1 cellular context compared by ENCODE assay signal in the genomic region with DNA sequence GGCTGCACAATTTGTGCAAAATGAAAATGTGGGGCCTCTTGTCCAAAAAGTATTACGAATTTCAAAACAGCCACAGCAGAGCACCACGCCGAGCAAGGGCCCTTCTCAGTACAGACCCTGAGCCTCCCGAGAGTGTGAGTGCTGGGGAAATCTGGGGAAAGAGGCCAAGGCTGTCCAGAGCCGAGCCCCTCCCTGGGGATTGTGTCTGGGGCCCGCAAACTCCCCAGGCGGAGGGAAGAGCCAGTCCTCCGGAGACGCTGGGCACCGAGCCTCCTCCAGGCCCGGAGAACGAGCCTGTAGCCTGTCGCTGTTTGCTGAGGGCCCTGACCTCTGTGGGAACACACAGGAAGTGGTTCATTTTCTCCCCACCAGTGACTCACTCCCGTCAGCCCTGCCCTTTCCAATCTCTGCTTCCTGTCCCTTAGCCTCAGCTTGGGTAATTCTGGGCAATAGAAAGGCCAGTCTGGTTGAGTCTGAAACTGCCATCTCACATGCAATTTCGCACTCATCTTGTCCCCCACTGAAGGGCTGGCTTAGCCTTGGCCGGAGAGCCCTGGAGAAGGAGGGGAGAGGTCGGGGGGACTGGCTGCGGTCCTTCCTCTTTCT.
TF ChIP-seq lines count a peak whose summit lies in the region.

No MANE protein-coding gene starts in this region.

TF ChIP-seq in GM12878, 131 proteins besides CTCF, POLR2A, EP300 and RAD21 (continued from another document and continues in another):
- TF ChIP-seq, protein P1, sequence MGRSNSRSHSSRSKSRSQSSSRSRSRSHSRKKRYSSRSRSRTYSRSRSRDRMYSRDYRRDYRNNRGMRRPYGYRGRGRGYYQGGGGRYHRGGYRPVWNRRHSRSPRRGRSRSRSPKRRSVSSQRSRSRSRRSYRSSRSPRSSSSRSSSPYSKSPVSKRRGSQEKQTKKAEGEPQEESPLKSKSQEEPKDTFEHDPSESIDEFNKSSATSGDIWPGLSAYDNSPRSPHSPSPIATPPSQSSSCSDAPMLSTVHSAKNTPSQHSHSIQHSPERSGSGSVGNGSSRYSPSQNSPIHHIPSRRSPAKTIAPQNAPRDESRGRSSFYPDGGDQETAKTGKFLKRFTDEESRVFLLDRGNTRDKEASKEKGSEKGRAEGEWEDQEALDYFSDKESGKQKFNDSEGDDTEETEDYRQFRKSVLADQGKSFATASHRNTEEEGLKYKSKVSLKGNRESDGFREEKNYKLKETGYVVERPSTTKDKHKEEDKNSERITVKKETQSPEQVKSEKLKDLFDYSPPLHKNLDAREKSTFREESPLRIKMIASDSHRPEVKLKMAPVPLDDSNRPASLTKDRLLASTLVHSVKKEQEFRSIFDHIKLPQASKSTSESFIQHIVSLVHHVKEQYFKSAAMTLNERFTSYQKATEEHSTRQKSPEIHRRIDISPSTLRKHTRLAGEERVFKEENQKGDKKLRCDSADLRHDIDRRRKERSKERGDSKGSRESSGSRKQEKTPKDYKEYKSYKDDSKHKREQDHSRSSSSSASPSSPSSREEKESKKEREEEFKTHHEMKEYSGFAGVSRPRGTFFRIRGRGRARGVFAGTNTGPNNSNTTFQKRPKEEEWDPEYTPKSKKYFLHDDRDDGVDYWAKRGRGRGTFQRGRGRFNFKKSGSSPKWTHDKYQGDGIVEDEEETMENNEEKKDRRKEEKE (IDR thresholded peaks at IDR 0.05): no peak
- TF ChIP-seq RCOR1 (conservative IDR thresholded peaks at IDR 0.05; ENCODE audit: low read depth, low read length) (0 out of 2 replicates have a peak, but pooled peaks have one; percentile 78), GABPA (IDR thresholded peaks at IDR 0.05; ENCODE audit: low read depth) (peak; percentile 85), CBX5 (IDR thresholded peaks at IDR 0.05; ENCODE audit: low read depth) (0 out of 2 replicates have a peak, but pooled peaks have one; percentile 54), STAT1 (conservative IDR thresholded peaks at IDR 0.05) (no peak), RUNX3 (IDR thresholded peaks at IDR 0.05; ENCODE audit: low read length) (peak; percentile 92), TBL1XR1 (IDR thresholded peaks at IDR 0.05; ENCODE audit: low read depth, low read length) (peak; percentile 81; the same call in 1 of the 2 replicates), HCFC1 (IDR thresholded peaks at IDR 0.05; ENCODE audit: low read length) (peak; percentile 57), CHD4 (IDR thresholded peaks at IDR 0.05) (no peak), KDM1A (IDR thresholded peaks at IDR 0.05; ENCODE audit: borderline replicate concordance) (no peak), PML (IDR thresholded peaks at IDR 0.05; ENCODE audit: low read length) (0 out of 2 replicates have a peak, but pooled peaks have one; percentile 38), POLR2AphosphoS5 (IDR thresholded peaks at IDR 0.05; ENCODE audit: low read length) (peak; percentile 77; the same call in 1 of the 2 replicates), NFYA (IDR thresholded peaks at IDR 0.05; ENCODE audit: borderline replicate concordance, low read depth, low read length) (no peak), EED (IDR thresholded peaks at IDR 0.05; ENCODE audit: low read depth) (peak; percentile 96), BACH1 (IDR thresholded peaks at IDR 0.05; ENCODE audit: borderline replicate concordance) (no peak), KLF5 (IDR thresholded peaks at IDR 0.05; ENCODE audit: partially characterized antibody) (no peak), ZSCAN29 (IDR thresholded peaks at IDR 0.05) (no peak), ETV6 (conservative IDR thresholded peaks at IDR 0.05 in 1 of 2, IDR thresholded peaks at IDR 0.05 in 1 of 2; ENCODE audit: borderline replicate concordance in 1 of 2, low read depth in 1 of 2) (peak in 1 of 2 experiments; percentile 75; a peak in 2 of 4 replicates), SMAD1 (IDR thresholded peaks at IDR 0.05; ENCODE audit: low read depth, partially characterized antibody) (no peak), BRCA1 (IDR thresholded peaks at IDR 0.05; ENCODE audit: low read depth, low read length) (no peak), MEF2A (IDR thresholded peaks at IDR 0.05; ENCODE audit: insufficient read depth, low read depth, low read length) (0 out of 2 replicates have a peak, but pooled peaks have one; percentile 18), ZZZ3 (IDR thresholded peaks at IDR 0.05; ENCODE audit: control insufficient read depth, insufficient read length, low read depth) (no peak), SIX5 (IDR thresholded peaks at IDR 0.05; ENCODE audit: low read depth, low read length, severe bottlenecking) (no peak), CHD2 (IDR thresholded peaks at IDR 0.05; ENCODE audit: borderline replicate concordance, low read depth, low read length) (peak; percentile 74; the same call in 1 of the 2 replicates), IKZF2 (IDR thresholded peaks at IDR 0.05) (peak; percentile 87 to 90), POU2F2 (IDR thresholded peaks at IDR 0.05; ENCODE audit: borderline replicate concordance, low read depth, low read length) (peak; percentile 87), CREB1 (IDR thresholded peaks at IDR 0.05; ENCODE audit: low read depth) (no peak), ATF7 (IDR thresholded peaks at IDR 0.05; ENCODE audit: low read depth) (peak; percentile 77), GATAD2B (conservative IDR thresholded peaks at IDR 0.05; ENCODE audit: low read depth) (peak; percentile 10; the same call in 1 of the 2 replicates), DPF2 (IDR thresholded peaks at IDR 0.05) (0 out of 2 replicates have a peak, but pooled peaks have one; percentile 57), SRF (IDR thresholded peaks at IDR 0.05; ENCODE audit: low read depth in 2 of 2, low read length in 2 of 2) (no peak), ZNF24 (IDR thresholded peaks at IDR 0.05) (no peak; the same call in 1 of the 2 replicates), CREM (IDR thresholded peaks at IDR 0.05; ENCODE audit: low read depth) (peak; percentile 69; the same call in 1 of the 2 replicates), BCL11A (IDR thresholded peaks at IDR 0.05; ENCODE audit: low read depth, low read length) (peak; percentile 66; the same call in 1 of the 2 replicates), RB1 (IDR thresholded peaks at IDR 0.05; ENCODE audit: borderline replicate concordance) (no peak)
- TF ChIP-seq, protein P2, sequence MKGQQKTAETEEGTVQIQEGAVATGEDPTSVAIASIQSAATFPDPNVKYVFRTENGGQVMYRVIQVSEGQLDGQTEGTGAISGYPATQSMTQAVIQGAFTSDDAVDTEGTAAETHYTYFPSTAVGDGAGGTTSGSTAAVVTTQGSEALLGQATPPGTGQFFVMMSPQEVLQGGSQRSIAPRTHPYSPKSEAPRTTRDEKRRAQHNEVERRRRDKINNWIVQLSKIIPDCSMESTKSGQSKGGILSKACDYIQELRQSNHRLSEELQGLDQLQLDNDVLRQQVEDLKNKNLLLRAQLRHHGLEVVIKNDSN (IDR thresholded peaks at IDR 0.05; ENCODE audit: borderline replicate concordance, extremely low read length, insufficient read depth, low read depth, low read length): no peak
- TF ChIP-seq, protein P3, sequence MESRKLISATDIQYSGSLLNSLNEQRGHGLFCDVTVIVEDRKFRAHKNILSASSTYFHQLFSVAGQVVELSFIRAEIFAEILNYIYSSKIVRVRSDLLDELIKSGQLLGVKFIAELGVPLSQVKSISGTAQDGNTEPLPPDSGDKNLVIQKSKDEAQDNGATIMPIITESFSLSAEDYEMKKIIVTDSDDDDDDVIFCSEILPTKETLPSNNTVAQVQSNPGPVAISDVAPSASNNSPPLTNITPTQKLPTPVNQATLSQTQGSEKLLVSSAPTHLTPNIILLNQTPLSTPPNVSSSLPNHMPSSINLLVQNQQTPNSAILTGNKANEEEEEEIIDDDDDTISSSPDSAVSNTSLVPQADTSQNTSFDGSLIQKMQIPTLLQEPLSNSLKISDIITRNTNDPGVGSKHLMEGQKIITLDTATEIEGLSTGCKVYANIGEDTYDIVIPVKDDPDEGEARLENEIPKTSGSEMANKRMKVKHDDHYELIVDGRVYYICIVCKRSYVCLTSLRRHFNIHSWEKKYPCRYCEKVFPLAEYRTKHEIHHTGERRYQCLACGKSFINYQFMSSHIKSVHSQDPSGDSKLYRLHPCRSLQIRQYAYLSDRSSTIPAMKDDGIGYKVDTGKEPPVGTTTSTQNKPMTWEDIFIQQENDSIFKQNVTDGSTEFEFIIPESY (IDR thresholded peaks at IDR 0.05): no peak
- TF ChIP-seq, protein P4, sequence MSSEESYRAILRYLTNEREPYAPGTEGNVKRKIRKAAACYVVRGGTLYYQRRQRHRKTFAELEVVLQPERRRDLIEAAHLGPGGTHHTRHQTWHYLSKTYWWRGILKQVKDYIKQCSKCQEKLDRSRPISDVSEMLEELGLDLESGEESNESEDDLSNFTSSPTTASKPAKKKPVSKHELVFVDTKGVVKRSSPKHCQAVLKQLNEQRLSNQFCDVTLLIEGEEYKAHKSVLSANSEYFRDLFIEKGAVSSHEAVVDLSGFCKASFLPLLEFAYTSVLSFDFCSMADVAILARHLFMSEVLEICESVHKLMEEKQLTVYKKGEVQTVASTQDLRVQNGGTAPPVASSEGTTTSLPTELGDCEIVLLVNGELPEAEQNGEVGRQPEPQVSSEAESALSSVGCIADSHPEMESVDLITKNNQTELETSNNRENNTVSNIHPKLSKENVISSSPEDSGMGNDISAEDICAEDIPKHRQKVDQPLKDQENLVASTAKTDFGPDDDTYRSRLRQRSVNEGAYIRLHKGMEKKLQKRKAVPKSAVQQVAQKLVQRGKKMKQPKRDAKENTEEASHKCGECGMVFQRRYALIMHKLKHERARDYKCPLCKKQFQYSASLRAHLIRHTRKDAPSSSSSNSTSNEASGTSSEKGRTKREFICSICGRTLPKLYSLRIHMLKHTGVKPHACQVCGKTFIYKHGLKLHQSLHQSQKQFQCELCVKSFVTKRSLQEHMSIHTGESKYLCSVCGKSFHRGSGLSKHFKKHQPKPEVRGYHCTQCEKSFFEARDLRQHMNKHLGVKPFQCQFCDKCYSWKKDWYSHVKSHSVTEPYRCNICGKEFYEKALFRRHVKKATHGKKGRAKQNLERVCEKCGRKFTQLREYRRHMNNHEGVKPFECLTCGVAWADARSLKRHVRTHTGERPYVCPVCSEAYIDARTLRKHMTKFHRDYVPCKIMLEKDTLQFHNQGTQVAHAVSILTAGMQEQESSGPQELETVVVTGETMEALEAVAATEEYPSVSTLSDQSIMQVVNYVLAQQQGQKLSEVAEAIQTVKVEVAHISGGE (CRISPR knock-in tag; IDR thresholded peaks at IDR 0.05): no peak
- TF ChIP-seq, protein P5, sequence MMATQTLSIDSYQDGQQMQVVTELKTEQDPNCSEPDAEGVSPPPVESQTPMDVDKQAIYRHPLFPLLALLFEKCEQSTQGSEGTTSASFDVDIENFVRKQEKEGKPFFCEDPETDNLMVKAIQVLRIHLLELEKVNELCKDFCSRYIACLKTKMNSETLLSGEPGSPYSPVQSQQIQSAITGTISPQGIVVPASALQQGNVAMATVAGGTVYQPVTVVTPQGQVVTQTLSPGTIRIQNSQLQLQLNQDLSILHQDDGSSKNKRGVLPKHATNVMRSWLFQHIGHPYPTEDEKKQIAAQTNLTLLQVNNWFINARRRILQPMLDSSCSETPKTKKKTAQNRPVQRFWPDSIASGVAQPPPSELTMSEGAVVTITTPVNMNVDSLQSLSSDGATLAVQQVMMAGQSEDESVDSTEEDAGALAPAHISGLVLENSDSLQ (IDR thresholded peaks at IDR 0.05): peak; percentile 42; the same call in 1 of the 2 replicates
- TF ChIP-seq, protein P6, sequence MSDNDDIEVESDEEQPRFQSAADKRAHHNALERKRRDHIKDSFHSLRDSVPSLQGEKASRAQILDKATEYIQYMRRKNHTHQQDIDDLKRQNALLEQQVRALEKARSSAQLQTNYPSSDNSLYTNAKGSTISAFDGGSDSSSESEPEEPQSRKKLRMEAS (IDR thresholded peaks at IDR 0.05; ENCODE audit: low read depth, low read length): 0 out of 2 replicates have a peak, but pooled peaks have one; percentile 30
- TF ChIP-seq, protein P7, sequence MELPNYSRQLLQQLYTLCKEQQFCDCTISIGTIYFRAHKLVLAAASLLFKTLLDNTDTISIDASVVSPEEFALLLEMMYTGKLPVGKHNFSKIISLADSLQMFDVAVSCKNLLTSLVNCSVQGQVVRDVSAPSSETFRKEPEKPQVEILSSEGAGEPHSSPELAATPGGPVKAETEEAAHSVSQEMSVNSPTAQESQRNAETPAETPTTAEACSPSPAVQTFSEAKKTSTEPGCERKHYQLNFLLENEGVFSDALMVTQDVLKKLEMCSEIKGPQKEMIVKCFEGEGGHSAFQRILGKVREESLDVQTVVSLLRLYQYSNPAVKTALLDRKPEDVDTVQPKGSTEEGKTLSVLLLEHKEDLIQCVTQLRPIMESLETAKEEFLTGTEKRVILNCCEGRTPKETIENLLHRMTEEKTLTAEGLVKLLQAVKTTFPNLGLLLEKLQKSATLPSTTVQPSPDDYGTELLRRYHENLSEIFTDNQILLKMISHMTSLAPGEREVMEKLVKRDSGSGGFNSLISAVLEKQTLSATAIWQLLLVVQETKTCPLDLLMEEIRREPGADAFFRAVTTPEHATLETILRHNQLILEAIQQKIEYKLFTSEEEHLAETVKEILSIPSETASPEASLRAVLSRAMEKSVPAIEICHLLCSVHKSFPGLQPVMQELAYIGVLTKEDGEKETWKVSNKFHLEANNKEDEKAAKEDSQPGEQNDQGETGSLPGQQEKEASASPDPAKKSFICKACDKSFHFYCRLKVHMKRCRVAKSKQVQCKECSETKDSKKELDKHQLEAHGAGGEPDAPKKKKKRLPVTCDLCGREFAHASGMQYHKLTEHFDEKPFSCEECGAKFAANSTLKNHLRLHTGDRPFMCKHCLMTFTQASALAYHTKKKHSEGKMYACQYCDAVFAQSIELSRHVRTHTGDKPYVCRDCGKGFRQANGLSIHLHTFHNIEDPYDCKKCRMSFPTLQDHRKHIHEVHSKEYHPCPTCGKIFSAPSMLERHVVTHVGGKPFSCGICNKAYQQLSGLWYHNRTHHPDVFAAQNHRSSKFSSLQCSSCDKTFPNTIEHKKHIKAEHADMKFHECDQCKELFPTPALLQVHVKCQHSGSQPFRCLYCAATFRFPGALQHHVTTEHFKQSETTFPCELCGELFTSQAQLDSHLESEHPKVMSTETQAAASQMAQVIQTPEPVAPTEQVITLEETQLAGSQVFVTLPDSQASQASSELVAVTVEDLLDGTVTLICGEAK (IDR thresholded peaks at IDR 0.05; ENCODE audit: borderline replicate concordance): peak; percentile 84
- TF ChIP-seq, protein P8, sequence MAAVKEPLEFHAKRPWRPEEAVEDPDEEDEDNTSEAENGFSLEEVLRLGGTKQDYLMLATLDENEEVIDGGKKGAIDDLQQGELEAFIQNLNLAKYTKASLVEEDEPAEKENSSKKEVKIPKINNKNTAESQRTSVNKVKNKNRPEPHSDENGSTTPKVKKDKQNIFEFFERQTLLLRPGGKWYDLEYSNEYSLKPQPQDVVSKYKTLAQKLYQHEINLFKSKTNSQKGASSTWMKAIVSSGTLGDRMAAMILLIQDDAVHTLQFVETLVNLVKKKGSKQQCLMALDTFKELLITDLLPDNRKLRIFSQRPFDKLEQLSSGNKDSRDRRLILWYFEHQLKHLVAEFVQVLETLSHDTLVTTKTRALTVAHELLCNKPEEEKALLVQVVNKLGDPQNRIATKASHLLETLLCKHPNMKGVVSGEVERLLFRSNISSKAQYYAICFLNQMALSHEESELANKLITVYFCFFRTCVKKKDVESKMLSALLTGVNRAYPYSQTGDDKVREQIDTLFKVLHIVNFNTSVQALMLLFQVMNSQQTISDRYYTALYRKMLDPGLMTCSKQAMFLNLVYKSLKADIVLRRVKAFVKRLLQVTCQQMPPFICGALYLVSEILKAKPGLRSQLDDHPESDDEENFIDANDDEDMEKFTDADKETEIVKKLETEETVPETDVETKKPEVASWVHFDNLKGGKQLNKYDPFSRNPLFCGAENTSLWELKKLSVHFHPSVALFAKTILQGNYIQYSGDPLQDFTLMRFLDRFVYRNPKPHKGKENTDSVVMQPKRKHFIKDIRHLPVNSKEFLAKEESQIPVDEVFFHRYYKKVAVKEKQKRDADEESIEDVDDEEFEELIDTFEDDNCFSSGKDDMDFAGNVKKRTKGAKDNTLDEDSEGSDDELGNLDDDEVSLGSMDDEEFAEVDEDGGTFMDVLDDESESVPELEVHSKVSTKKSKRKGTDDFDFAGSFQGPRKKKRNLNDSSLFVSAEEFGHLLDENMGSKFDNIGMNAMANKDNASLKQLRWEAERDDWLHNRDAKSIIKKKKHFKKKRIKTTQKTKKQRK (IDR thresholded peaks at IDR 0.05; ENCODE audit: low read depth, low read length): no peak
